28 cellular contexts compared by ENCODE assay signal in genomic region chrX:67520671-67521070, GRCh38.
"Had no signal": no experiment of that assay in that cellular context is flagged by ENCODE, and none has a peak within 500 bp of the region (broad histone marks: within the 10 kb centered on the region; RNA-seq: fewer than 3 reads in every experiment).

No MANE protein-coding gene starts in this region.

- H3K9me3 ChIP-seq: suprapubic skin, testis, thoracic aorta, thyroid gland, transverse colon, upper lobe of right lung had no signal

- H3K27ac ChIP-seq: suprapubic skin, testis, thoracic aorta, thyroid gland, tibial artery, tibial nerve, transverse colon, upper lobe of left lung, upper lobe of right lung, uterus, vagina had no signal

- H3K4me1 ChIP-seq: suprapubic skin, testis, tibial nerve, transverse colon, upper lobe of left lung, upper lobe of right lung, uterus, vagina had no signal

- H3K9me3 Mint-ChIP-seq: stimulated activated naive CD8-positive, alpha-beta T cell treated with anti-CD3 and anti-CD28 coated beads, Interleukin-15, Interleukin-2, amounts not matched to agents 100 ng/mL and 50 ng/mL, for 24 hours; type B pancreatic cell had no signal

- H3K36me3 Mint-ChIP-seq: stimulated activated effector memory CD8-positive, alpha-beta T cell treated with anti-CD3 and anti-CD28 coated beads, Interleukin-12 subunit alpha, Interleukin-12 subunit beta, amount 100 ng/mL, for 72 hours; stimulated activated memory B cell treated with anti-CD40 and anti-IgM and Interleukin-4, amounts not matched to agents 10 μg/mL and 1 μg/mL and 100 μg/mL, for 72 hours; stimulated activated naive B cell treated with anti-CD40 and anti-IgM and Interleukin-4, amounts not matched to agents 10 μg/mL and 1 μg/mL and 100 μg/mL, for 72 hours; type B pancreatic cell had no signal

- ATAC-seq: stimulated activated effector memory CD8-positive, alpha-beta T cell treated with anti-CD3 and anti-CD28 coated beads, Interleukin-12 subunit alpha, Interleukin-12 subunit beta, amount 100 ng/mL, for 72 hours; stimulated activated memory B cell treated with anti-CD40 and anti-IgM and Interleukin-4, amounts not matched to agents 10 μg/mL and 1 μg/mL and 100 μg/mL, for 72 hours; stimulated activated naive B cell treated with anti-CD40 and anti-IgM and Interleukin-4, amounts not matched to agents 10 μg/mL and 1 μg/mL and 100 μg/mL, for 72 hours; stimulated activated naive CD8-positive, alpha-beta T cell treated with anti-CD3 and anti-CD28 coated beads, Interleukin-15, amount 100 ng/mL, for 72 hours; stimulated activated naive CD8-positive, alpha-beta T cell treated with anti-CD3 and anti-CD28 coated beads, Interleukin-15, Interleukin-2, amounts not matched to agents 100 U/mL and 50 U/mL, for 24 hours; upper lobe of right lung had no signal

- H3K36me3 ChIP-seq: suprapubic skin, thoracic aorta, thyroid gland, tibial artery, tibial nerve, transverse colon, upper lobe of left lung, upper lobe of right lung, uterus, vagina had no signal

- H3K27ac Mint-ChIP-seq: stimulated activated effector memory CD8-positive, alpha-beta T cell treated with anti-CD3 and anti-CD28 coated beads, Interleukin-12 subunit alpha, Interleukin-12 subunit beta, amount 100 ng/mL, for 72 hours; stimulated activated memory B cell treated with anti-CD40 and anti-IgM and Interleukin-4, amounts not matched to agents 10 μg/mL and 1 μg/mL and 100 μg/mL, for 72 hours; stimulated activated naive B cell treated with anti-CD40 and anti-IgM and Interleukin-4, amounts not matched to agents 10 μg/mL and 1 μg/mL and 100 μg/mL, for 72 hours; stimulated activated naive CD8-positive, alpha-beta T cell treated with anti-CD3 and anti-CD28 coated beads, Interleukin-15, amount 100 ng/mL, for 72 hours; stimulated activated naive CD8-positive, alpha-beta T cell treated with anti-CD3 and anti-CD28 coated beads, Interleukin-15, Interleukin-2, amounts not matched to agents 100 ng/mL and 50 ng/mL, for 24 hours; type B pancreatic cell had no signal

- FAIRE-seq: urothelium cell line had no signal

- H3K4me3 ChIP-seq: suprapubic skin, testis, thoracic aorta, thyroid gland, tibial artery, tibial nerve, transverse colon, upper lobe of left lung, upper lobe of right lung, uterus, vagina had no signal

- DNase-seq: stimulated activated CD4-positive, alpha-beta T cell treated with anti-CD3 and anti-CD28 coated beads, Interleukin-2, amount 100 ng/mL, for 48 hours; stimulated activated CD4-positive, alpha-beta T cell treated with anti-CD3 and anti-CD28 coated beads, Interleukin-4, amount 100 ng/mL, for 1 hour; stimulated activated CD4-positive, alpha-beta T cell treated with anti-CD3 and anti-CD28 coated beads, Interleukin-4, amount 100 ng/mL, for 24 hours; stimulated activated CD4-positive, alpha-beta T cell treated with anti-CD3 and anti-CD28 coated beads, Interleukin-4, amount 100 ng/mL, for 4 hours; stimulated activated CD8-positive, alpha-beta memory T cell treated with anti-CD3 and anti-CD28 coated beads, Interleukin-4, amount 100 ng/mL, for 48 hours; stimulated activated naive B cell treated with anti-CD40 and anti-IgM and Interleukin-4, amounts not matched to agents 10 μg/mL and 1 μg/mL and 100 μg/mL, for 72 hours; stimulated activated naive CD4-positive, alpha-beta T cell; stimulated activated naive CD4-positive, alpha-beta T cell treated with Interleukin-2 at 50 U/mL for 16 hours; stimulated activated naive CD8-positive, alpha-beta T cell treated with anti-CD3 and anti-CD28 coated beads, Interleukin-15, amount 100 ng/mL, for 72 hours; stimulated activated naive CD8-positive, alpha-beta T cell treated with anti-CD3 and anti-CD28 coated beads, Interleukin-15, Interleukin-2, amounts not matched to agents 100 U/mL and 50 U/mL, for 24 hours; substantia nigra; testis; thyroid gland; tibial artery; transverse colon; trophoblast cell; upper lobe of left lung; upper lobe of right lung; uterus had no signal

- H3K4me1 Mint-ChIP-seq: stimulated activated effector memory CD8-positive, alpha-beta T cell treated with anti-CD3 and anti-CD28 coated beads, Interleukin-12 subunit alpha, Interleukin-12 subunit beta, amount 100 ng/mL, for 72 hours; stimulated activated memory B cell treated with anti-CD40 and anti-IgM and Interleukin-4, amounts not matched to agents 10 μg/mL and 1 μg/mL and 100 μg/mL, for 72 hours; stimulated activated naive B cell treated with anti-CD40 and anti-IgM and Interleukin-4, amounts not matched to agents 10 μg/mL and 1 μg/mL and 100 μg/mL, for 72 hours; stimulated activated naive CD8-positive, alpha-beta T cell treated with anti-CD3 and anti-CD28 coated beads, Interleukin-15, amount 100 ng/mL, for 72 hours had no signal

- H3K27me3 ChIP-seq: suprapubic skin, testis, thyroid gland, tibial artery, tibial nerve, transverse colon, upper lobe of left lung, upper lobe of right lung, uterus, vagina had no signal

- H3K27me3 Mint-ChIP-seq: stimulated activated memory B cell treated with anti-CD40 and anti-IgM and Interleukin-4, amounts not matched to agents 10 μg/mL and 1 μg/mL and 100 μg/mL, for 72 hours; stimulated activated naive B cell treated with anti-CD40 and anti-IgM and Interleukin-4, amounts not matched to agents 10 μg/mL and 1 μg/mL and 100 μg/mL, for 72 hours; stimulated activated naive CD8-positive, alpha-beta T cell treated with anti-CD3 and anti-CD28 coated beads, Interleukin-15, amount 100 ng/mL, for 72 hours; stimulated activated naive CD8-positive, alpha-beta T cell treated with anti-CD3 and anti-CD28 coated beads, Interleukin-15, Interleukin-2, amounts not matched to agents 100 ng/mL and 50 ng/mL, for 24 hours; type B pancreatic cell had no signal

- H3K4me3 Mint-ChIP-seq: stimulated activated effector memory CD8-positive, alpha-beta T cell treated with anti-CD3 and anti-CD28 coated beads, Interleukin-12 subunit alpha, Interleukin-12 subunit beta, amount 100 ng/mL, for 72 hours; stimulated activated memory B cell treated with anti-CD40 and anti-IgM and Interleukin-4, amounts not matched to agents 10 μg/mL and 1 μg/mL and 100 μg/mL, for 72 hours; stimulated activated naive B cell treated with anti-CD40 and anti-IgM and Interleukin-4, amounts not matched to agents 10 μg/mL and 1 μg/mL and 100 μg/mL, for 72 hours; stimulated activated naive CD8-positive, alpha-beta T cell treated with anti-CD3 and anti-CD28 coated beads, Interleukin-15, amount 100 ng/mL, for 72 hours; stimulated activated naive CD8-positive, alpha-beta T cell treated with anti-CD3 and anti-CD28 coated beads, Interleukin-15, Interleukin-2, amounts not matched to agents 100 ng/mL and 50 ng/mL, for 24 hours; type B pancreatic cell had no signal
